In the genomic region with DNA sequence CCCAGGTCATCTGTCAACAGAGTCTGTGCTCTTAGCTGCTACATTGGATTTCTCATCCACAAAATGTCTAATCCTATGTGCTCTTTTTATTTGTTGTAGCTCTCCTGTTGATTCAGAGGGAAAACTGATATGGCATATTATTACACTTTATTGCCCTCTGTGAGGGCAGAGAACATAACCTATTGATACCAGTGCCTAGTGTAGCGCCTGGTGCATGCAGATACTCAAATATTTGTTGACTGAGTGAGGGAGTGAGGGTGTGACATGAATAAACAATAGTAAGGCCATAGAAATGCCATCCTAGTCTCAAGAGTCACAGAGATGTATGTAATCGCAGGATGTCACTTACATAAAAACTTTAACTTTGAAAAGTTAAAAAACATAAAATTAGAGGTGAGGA, we compare ENCODE assay signal across 1 cellular context.
TF ChIP-seq lines count a peak whose summit lies in the region.

No MANE protein-coding gene starts in this region.

TF ChIP-seq in IMR-90, 13 proteins besides CTCF, POLR2A, EP300 and RAD21:
- TF ChIP-seq CHD1 (IDR thresholded peaks at IDR 0.05; ENCODE audit: low read depth, low read length): no peak
- TF ChIP-seq MAZ (IDR thresholded peaks at IDR 0.05; ENCODE audit: borderline replicate concordance, low read depth, low read length): no peak
- no peak for TF ChIP-seq NFE2L2 (IDR thresholded peaks at IDR 0.05; ENCODE audit: low read depth, low read length)
- TF ChIP-seq RCOR1 (IDR thresholded peaks at IDR 0.05; ENCODE audit: insufficient replicate concordance, low read length): no peak
- no peak for TF ChIP-seq RFX5 (IDR thresholded peaks at IDR 0.05; ENCODE audit: low read depth, low read length)
- no peak for TF ChIP-seq MXI1 (IDR thresholded peaks at IDR 0.05; ENCODE audit: borderline replicate concordance, low read depth, low read length)
- no peak for TF ChIP-seq ELK1 (IDR thresholded peaks at IDR 0.05; ENCODE audit: borderline replicate concordance, low read depth, low read length)
- no peak for TF ChIP-seq MAFK (IDR thresholded peaks at IDR 0.05; ENCODE audit: low read depth, low read length)
- no peak for TF ChIP-seq CEBPB (IDR thresholded peaks at IDR 0.05; ENCODE audit: low read depth, low read length)
- no peak for TF ChIP-seq BHLHE40 (IDR thresholded peaks at IDR 0.05; ENCODE audit: low read depth, low read length)
- no peak for TF ChIP-seq FOS (IDR thresholded peaks at IDR 0.05; ENCODE audit: low read depth, low read length)
